ENCODE assay signal across 8 cellular contexts in the genomic region with DNA sequence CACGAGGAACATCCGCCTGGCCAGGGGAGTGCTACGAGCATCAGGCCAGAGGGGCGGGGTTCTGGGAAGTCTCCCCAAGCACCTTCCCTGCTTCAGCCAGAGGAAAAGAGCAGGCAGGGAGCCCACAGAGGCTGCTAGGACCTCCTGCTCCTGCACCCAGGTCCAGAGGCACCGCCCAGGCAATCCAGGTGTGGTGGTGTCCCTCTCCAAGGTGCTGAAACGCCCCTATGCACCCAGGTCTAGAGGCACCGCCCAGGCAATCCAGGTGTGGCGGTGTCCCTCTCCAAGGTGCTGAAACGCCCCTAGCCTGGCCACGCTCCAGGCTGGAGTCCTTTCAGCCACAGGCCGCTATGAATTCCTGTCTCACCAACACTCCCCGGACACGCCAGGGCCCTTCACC. TPM values are rescaled to one million over a fixed set of nuclear protein-coding genes. Genes with fewer than 3 reads are reported as not detected.
DNase-seq lines count a peak whose midpoint lies in the region; ATAC-seq and TF ChIP-seq lines count a peak whose summit lies in the region.

No MANE protein-coding gene starts in this region.

- H2AK5ac ChIP-seq in trophoblast cell (ENCODE audit: low read length) = no peak overlapping the region

- no peak overlapping the region for H4K12ac ChIP-seq in trophoblast cell (ENCODE audit: low read depth, low read length)

- no peaks in the 10 kb centered on the region for H4K20me1 ChIP-seq in mammary epithelial cell (ENCODE audit: insufficient read depth, low read length)

- H3K36me3 ChIP-seq in RWPE2 (ENCODE audit: low read depth) (no peaks in the 10 kb centered on the region), mammary epithelial cell (ENCODE audit: insufficient read depth, low read length) (no peaks in the 10 kb centered on the region), trophoblast cell (ENCODE audit: control insufficient read depth in 1 of 2, insufficient read depth in 2 of 2, low read length in 2 of 2) (no peaks in the 10 kb centered on the region)

- no peaks in the 10 kb centered on the region for H3K79me1 ChIP-seq in trophoblast cell (ENCODE audit: low read length)

- no peak overlapping the region for H2BK120ac ChIP-seq in trophoblast cell (ENCODE audit: insufficient read depth, low read length, poor library complexity)

- H4K91ac ChIP-seq in trophoblast cell (ENCODE audit: low read depth, low read length) = no peak overlapping the region

- H3K27ac ChIP-seq in RWPE2 (ENCODE audit: poor library complexity, severe bottlenecking) (no peak overlapping the region), mammary epithelial cell (ENCODE audit: insufficient read depth, low read depth, low read length) (no peak overlapping the region), trophoblast cell (ENCODE audit: low read depth, low read length) (no peak overlapping the region)

- dilution Hi-C loops in mammary epithelial cell (cut with HindIII; ENCODE audit: low sequenced_read_pairs) = loop anchor here (5.0 kb wide), 2 partner anchors 90 to 140 kb away; no protein-coding TSS in a partner anchor

- ATAC-seq in RWPE2 (ENCODE audit: low read depth) (peak; percentile 83), GM18505 (IDR thresholded peaks at IDR 0.05; ENCODE audit: unreplicated experiment) (no peak), HG03039 (IDR thresholded peaks at IDR 0.05; ENCODE audit: unreplicated experiment) (no peak)

- WGBS in mammary epithelial cell (ENCODE audit: low coverage, missing lambda C conversion rate) = 3% methylated on average over 10 of the region's 13 CpGs
- no CpG with 5 or more reads among the region's 13 CpGs for WGBS in trophoblast cell (ENCODE audit: extremely low coverage, insufficient coverage, insufficient read length)

- no peak overlapping the region for H3K4ac ChIP-seq in trophoblast cell (ENCODE audit: low read depth, low read length)

- no peak overlapping the region for H4K8ac ChIP-seq in trophoblast cell (ENCODE audit: low read depth, low read length)

- intact Hi-C loops in mammary epithelial cell (cut with micrococcal nuclease) = loop anchor here (5.0 kb wide), 1 partner anchor 370 kb away; no protein-coding TSS in a partner anchor

- H3K27me3 ChIP-seq in RWPE2 (ENCODE audit: insufficient read depth, poor library complexity, severe bottlenecking) (no peaks in the 10 kb centered on the region), mammary epithelial cell (ENCODE audit: insufficient read depth, low read length) (no peaks in the 10 kb centered on the region), trophoblast cell (ENCODE audit: insufficient read depth, low read length) (no peaks in the 10 kb centered on the region)

- H2BK12ac ChIP-seq in trophoblast cell (ENCODE audit: low read length) = no peak overlapping the region

- H3K23ac ChIP-seq in trophoblast cell (ENCODE audit: low read length) = no peak overlapping the region

- H3K9me3 ChIP-seq in RWPE2 (ENCODE audit: severe bottlenecking) (no peaks in the 10 kb centered on the region), mammary epithelial cell (replicated peaks; ENCODE audit: insufficient read depth, low read length) (no peaks in the 10 kb centered on the region), trophoblast cell (ENCODE audit: insufficient read depth, low read depth, low read length) (no peaks in the 10 kb centered on the region)

- BruUV-seq in mammary epithelial cell (replicated peaks; lab: Mats Ljungman, UMichigan) = no TSS peak

- H2AFZ ChIP-seq in mammary epithelial cell (ENCODE audit: low read depth, low read length) (no peak overlapping the region), trophoblast cell (ENCODE audit: insufficient read depth, low read length, poor library complexity) (no peak overlapping the region)

- H3K4me2 ChIP-seq in mammary epithelial cell (ENCODE audit: insufficient read depth, low read depth, low read length) (no peak overlapping the region), trophoblast cell (ENCODE audit: low read length) (no peak overlapping the region)

- H3K18ac ChIP-seq in trophoblast cell (ENCODE audit: low read length) = no peak overlapping the region

- H3K79me2 ChIP-seq in mammary epithelial cell (ENCODE audit: insufficient read depth, low read length) (no peaks in the 10 kb centered on the region), trophoblast cell (ENCODE audit: control insufficient read depth, insufficient read depth, low read length, poor library complexity) (no peaks in the 10 kb centered on the region)

- in situ Hi-C loops in mammary epithelial cell (cut with MboI; ENCODE audit: low sequenced_read_pairs in 2 of 2) (loop anchor here in 1 of 2 donors (25.0 kb wide), 1 partner anchor 290 kb away; no protein-coding TSS in a partner anchor), KBM-7 (cut with MboI; ENCODE audit: low pct_unique_long_range_greater_than_20kb, low sequenced_read_pairs) (no loop called here)

- no peak overlapping the region for H2BK5ac ChIP-seq in trophoblast cell (ENCODE audit: low read depth, low read length, poor library complexity)

- TF ChIP-seq CTCF in RWPE2 (IDR thresholded peaks at IDR 0.05; ENCODE audit: poor library complexity, severe bottlenecking) (no peak), mammary epithelial cell (conservative IDR thresholded peaks at IDR 0.05 in 1 of 2, IDR thresholded peaks at IDR 0.05 in 1 of 2; ENCODE audit: extremely low read depth in 1 of 2, insufficient read depth in 1 of 2, low read depth in 1 of 2, low read length in 2 of 2) (no peak)

- peak; percentile 27 for DNase-seq in GM19238 (ENCODE audit: insufficient read length, low spot score)
- DNase-seq in RWPE2 (ENCODE audit: low spot score) = no peak
- peak; percentile 74 for DNase-seq in mammary epithelial cell
- peak; percentile 92 to 97 for DNase-seq in trophoblast cell
- no peak for DNase-seq in KBM-7
- no peak for DNase-seq in HCEC 1CT

- no peak for TF ChIP-seq POLR2A in GM18505 (IDR thresholded peaks at IDR 0.05; ENCODE audit: borderline replicate concordance, extremely low read depth, insufficient read depth, insufficient read length)

- no peak overlapping the region for H3K4me3 ChIP-seq in RWPE2 (ENCODE audit: severe bottlenecking)
- H3K4me3 ChIP-seq in mammary epithelial cell (replicated peaks in 1 of 3; ENCODE audit: insufficient read depth in 1 of 3, low read depth in 2 of 3, low read length in 3 of 3) = no peak overlapping the region
- no peak overlapping the region for H3K4me3 ChIP-seq in trophoblast cell (ENCODE audit: low read depth, low read length)

- H3K9ac ChIP-seq in mammary epithelial cell (ENCODE audit: insufficient read depth, low read length) (no peak overlapping the region), trophoblast cell (ENCODE audit: low read length) (no peak overlapping the region)

- no peak overlapping the region for H3K14ac ChIP-seq in trophoblast cell (ENCODE audit: low read length)

- H3K4me1 ChIP-seq in RWPE2 (ENCODE audit: insufficient read depth, poor library complexity, severe bottlenecking) = no peaks in the 10 kb centered on the region
- no peaks in the 10 kb centered on the region for H3K4me1 ChIP-seq in mammary epithelial cell (ENCODE audit: insufficient read depth, low read length)
- H3K4me1 ChIP-seq in trophoblast cell (ENCODE audit: control insufficient read depth in 1 of 2, insufficient read depth in 2 of 2, low read length in 2 of 2) = no peaks in the 10 kb centered on the region

- CTCF ChIA-PET in mammary epithelial cell (lab: Charles Lee; ENCODE audit: low non-redundant PET) = no interaction called here

RNA-seq across cellular contexts. Expression of a gene that starts 10.7 kb away (rescaled TPM):
- 10 to 100 TPM; 39.2 to 43.4 TPM for total RNA-seq in mammary epithelial cell
- 48.8 TPM for polyA plus RNA-seq in mammary epithelial cell
- 47.1 TPM for polyA minus RNA-seq in mammary epithelial cell
- 40.1 and 42.3 TPM in 2 replicates for polyA plus RNA-seq in trophoblast cell (2013)

Comparison
In these comparisons a context has a peak if more than half of its experiments do, and no peak if none do; other contexts are left out.
1. DNase-seq: peak in GM19238 (single experiment), mammary epithelial cell (single experiment) and trophoblast cell (2 of 2); none in RWPE2 (single experiment), KBM-7 (single experiment) and HCEC 1CT (single experiment).